Comparison of ENCODE assay signal across 18 cellular contexts in genomic region chr2:157818227-157818626, GRCh38.
"Had no signal": no experiment of that assay in that cellular context is flagged by ENCODE, and none has a peak within 500 bp of the region (broad histone marks: within the 10 kb centered on the region; RNA-seq: fewer than 3 reads in every experiment).

No MANE protein-coding gene starts in this region.

- H3K27ac Mint-ChIP-seq: effector memory CD8-positive, alpha-beta T cell; immature natural killer cell; stimulated activated memory B cell treated with anti-CD40 and anti-IgM and Interleukin-4, amounts not matched to agents 10 μg/mL and 1 μg/mL and 100 μg/mL, for 72 hours had no signal

- H3K9me3 Mint-ChIP-seq: effector memory CD8-positive, alpha-beta T cell; immature natural killer cell; naive thymus-derived CD4-positive, alpha-beta T cell; stimulated activated memory B cell treated with anti-CD40 and anti-IgM and Interleukin-4, amounts not matched to agents 10 μg/mL and 1 μg/mL and 100 μg/mL, for 72 hours had no signal

- ATAC-seq: effector memory CD8-positive, alpha-beta T cell; left colon; naive thymus-derived CD4-positive, alpha-beta T cell; stimulated activated memory B cell treated with anti-CD40 and anti-IgM and Interleukin-4, amounts not matched to agents 10 μg/mL and 1 μg/mL and 100 μg/mL, for 72 hours; stimulated activated naive CD8-positive, alpha-beta T cell treated with anti-CD3 and anti-CD28 coated beads, Interleukin-15, Interleukin-2, amounts not matched to agents 100 U/mL and 50 U/mL, for 24 hours had no signal

- H3K4me1 Mint-ChIP-seq: immature natural killer cell; stimulated activated memory B cell treated with anti-CD40 and anti-IgM and Interleukin-4, amounts not matched to agents 10 μg/mL and 1 μg/mL and 100 μg/mL, for 72 hours had no signal

- H3K27me3 Mint-ChIP-seq: effector memory CD8-positive, alpha-beta T cell; naive thymus-derived CD4-positive, alpha-beta T cell; stimulated activated memory B cell treated with anti-CD40 and anti-IgM and Interleukin-4, amounts not matched to agents 10 μg/mL and 1 μg/mL and 100 μg/mL, for 72 hours had no signal

- DNase-seq: cortex of kidney; effector memory CD8-positive, alpha-beta T cell; immature natural killer cell; islet precursor cell; kidney glomerular epithelial cell; left colon; left ventricle myocardium inferior; mammary epithelial cell; mesendoderm; midbrain; naive thymus-derived CD4-positive, alpha-beta T cell; right cardiac atrium; sigmoid colon; stimulated activated CD4-positive, alpha-beta T cell treated with anti-CD3 and anti-CD28 coated beads, Interleukin-2, amount 100 ng/mL, for 24 hours; stimulated activated CD4-positive, alpha-beta T cell treated with anti-CD3 and anti-CD28 coated beads, Interleukin-4, amount 100 ng/mL, for 4 hours; stimulated activated naive CD8-positive, alpha-beta T cell treated with anti-CD3 and anti-CD28 coated beads, Interleukin-15, Interleukin-2, amounts not matched to agents 100 U/mL and 50 U/mL, for 24 hours; testis had no signal

- H3K4me3 Mint-ChIP-seq: effector memory CD8-positive, alpha-beta T cell; immature natural killer cell; naive thymus-derived CD4-positive, alpha-beta T cell; stimulated activated memory B cell treated with anti-CD40 and anti-IgM and Interleukin-4, amounts not matched to agents 10 μg/mL and 1 μg/mL and 100 μg/mL, for 72 hours had no signal
